Comparison of ENCODE assay signal across 2 cellular contexts in genomic region chr14:105139831-105140239, GRCh38.
TF ChIP-seq lines count a peak whose summit lies in the region.

No MANE protein-coding gene starts in this region.

TF ChIP-seq in A549, 52 proteins besides CTCF, POLR2A, EP300 and RAD21:
- TF ChIP-seq KDM1A (IDR thresholded peaks at IDR 0.05; ENCODE audit: low read depth): 0 out of 2 replicates have a peak, but pooled peaks have one; percentile 22
- no peak for TF ChIP-seq HEYL (CRISPR knock-in tag; IDR thresholded peaks at IDR 0.05)

TF ChIP-seq in HCT116, 20 proteins besides CTCF, POLR2A, EP300 and RAD21:
- TF ChIP-seq CBX3 (IDR thresholded peaks at IDR 0.05; ENCODE audit: low read depth) (peak; percentile 15; the same call in 1 of the 2 replicates), ZFX (IDR thresholded peaks at IDR 0.05) (no peak)
